Comparison of ENCODE assay signal across 8 cellular contexts in the genomic region with DNA sequence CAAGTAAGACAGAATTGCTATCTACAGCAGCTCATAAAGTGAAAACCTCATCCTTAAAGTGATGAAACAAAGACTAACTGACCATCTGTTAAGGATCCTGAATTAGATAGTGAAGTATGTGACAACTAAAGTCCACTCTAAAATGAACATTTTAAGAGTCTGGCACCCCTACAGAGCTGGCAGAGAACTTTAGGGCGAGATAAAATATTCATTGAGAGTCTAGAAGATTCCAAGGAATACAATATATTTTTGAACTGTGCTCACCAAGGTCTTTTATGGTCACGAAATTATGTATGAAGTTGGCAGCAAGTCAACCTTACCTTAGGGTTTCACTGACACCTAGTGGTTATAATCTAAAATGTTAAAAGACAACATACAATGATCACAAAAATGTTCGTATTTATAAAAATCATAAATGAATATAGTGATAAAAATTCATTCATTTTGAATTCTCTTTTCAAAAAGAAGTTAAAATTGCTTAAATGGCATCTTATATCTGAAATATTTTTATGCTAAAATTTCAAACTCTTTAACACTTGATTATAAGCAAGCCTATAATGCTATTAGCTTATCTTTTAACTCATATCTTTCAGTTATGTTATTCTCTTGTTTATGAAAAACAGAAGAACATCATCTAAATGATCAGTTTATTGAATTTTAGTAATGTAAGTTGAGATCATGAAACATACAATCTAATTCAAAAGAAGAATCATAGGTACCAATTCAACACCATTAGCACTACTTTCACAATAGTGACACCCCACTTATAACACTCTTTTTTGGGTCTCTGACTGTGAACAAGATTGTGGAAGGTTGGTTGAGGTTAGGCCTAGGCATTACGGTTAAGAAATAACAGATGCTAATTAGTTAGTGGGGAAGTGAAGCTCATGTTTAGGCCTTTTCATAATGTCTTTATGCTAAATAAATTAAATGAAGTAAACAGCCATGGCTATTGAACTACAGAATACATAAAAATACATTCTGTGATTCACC. TPM values are rescaled to one million over a fixed set of nuclear protein-coding genes. Genes with fewer than 3 reads are reported as not detected.
DNase-seq lines count a peak whose midpoint lies in the region; ATAC-seq and TF ChIP-seq lines count a peak whose summit lies in the region.

No MANE protein-coding gene starts in this region.

- peak overlapping the region; percentile 8 for H3K27ac Mint-ChIP-seq in T-helper 17 cell
- no peak overlapping the region for H3K27ac Mint-ChIP-seq in osteocyte (ENCODE audit: unreplicated experiment)

- DNase-seq in NCI-H1436 (lab: John Stamatoyannopoulos, UW) (peak; percentile 65), NCI-H1436 treated with DMSO at 0.1 percent for 48 hours (lab: John Stamatoyannopoulos, UW) (no peak), NAMALWA (ENCODE audit: low spot score) (peak; percentile 79), T-helper 17 cell (no peak), fibroblast of villous mesenchyme (ENCODE audit: low read depth) (peak; percentile 75), osteocyte (ENCODE audit: extremely low spot score, unreplicated experiment) (no peak), NK-92 (lab: John Stamatoyannopoulos, UW; ENCODE audit: unreplicated experiment) (no peak)

- no peaks in the 10 kb centered on the region for H3K9me3 ChIP-seq in T-helper 17 cell (ENCODE audit: control insufficient read depth, low read length, poor library complexity, severe bottlenecking)

- H3K9me3 Mint-ChIP-seq in osteocyte (ENCODE audit: unreplicated experiment) = peaks cover 13% of the 10 kb centered on the region

- ATAC-seq in T-helper 17 cell = peak; percentile 63
- ATAC-seq in GM18868 (IDR thresholded peaks at IDR 0.05; ENCODE audit: unreplicated experiment) = no peak

- peak; percentile 44 for TF ChIP-seq CTCF in fibroblast of villous mesenchyme (IDR thresholded peaks at IDR 0.05; ENCODE audit: insufficient read depth, low read depth, low read length)
- TF ChIP-seq CTCF in osteocyte (IDR thresholded peaks at IDR 0.05) = peak; percentile 69

- H3K4me3 Mint-ChIP-seq in T-helper 17 cell (no peak overlapping the region), osteocyte (ENCODE audit: unreplicated experiment) (no peak overlapping the region)

- H3K27me3 Mint-ChIP-seq in T-helper 17 cell (no peaks in the 10 kb centered on the region), osteocyte (ENCODE audit: unreplicated experiment) (no peaks in the 10 kb centered on the region)

- H3K4me3 ChIP-seq in fibroblast of villous mesenchyme (ENCODE audit: low read depth, low read length) = no peak overlapping the region

- H3K4me1 Mint-ChIP-seq in T-helper 17 cell = peaks cover 2% of the 10 kb centered on the region
- H3K4me1 Mint-ChIP-seq in osteocyte (ENCODE audit: unreplicated experiment) = no peaks in the 10 kb centered on the region

- H3K36me3 Mint-ChIP-seq in T-helper 17 cell (ENCODE audit: low read depth) (peaks cover 2% of the 10 kb centered on the region), osteocyte (ENCODE audit: unreplicated experiment) (peaks cover 24% of the 10 kb centered on the region)

RNA-seq across cellular contexts. Expression of a gene that starts 27.5 kb away (rescaled TPM):
- total RNA-seq in T-helper 17 cell (1 to 10 TPM; 1.6 to 2.7 TPM), fibroblast of villous mesenchyme (5.2 and 6.0 TPM in 2 replicates), osteocyte (7.1 and 9.6 TPM in 2 replicates)

Comparison
In these comparisons a context has a peak if more than half of its experiments do, and no peak if none do; other contexts are left out.
1. DNase-seq: peak in NCI-H1436 (single experiment), NAMALWA (single experiment) and fibroblast of villous mesenchyme (single experiment); none in NCI-H1436 treated with DMSO at 0.1 percent for 48 hours (single experiment), T-helper 17 cell (0 of 3), osteocyte (single experiment) and NK-92 (single experiment).